Comparison of ENCODE assay signal across 23 cellular contexts in the genomic region with DNA sequence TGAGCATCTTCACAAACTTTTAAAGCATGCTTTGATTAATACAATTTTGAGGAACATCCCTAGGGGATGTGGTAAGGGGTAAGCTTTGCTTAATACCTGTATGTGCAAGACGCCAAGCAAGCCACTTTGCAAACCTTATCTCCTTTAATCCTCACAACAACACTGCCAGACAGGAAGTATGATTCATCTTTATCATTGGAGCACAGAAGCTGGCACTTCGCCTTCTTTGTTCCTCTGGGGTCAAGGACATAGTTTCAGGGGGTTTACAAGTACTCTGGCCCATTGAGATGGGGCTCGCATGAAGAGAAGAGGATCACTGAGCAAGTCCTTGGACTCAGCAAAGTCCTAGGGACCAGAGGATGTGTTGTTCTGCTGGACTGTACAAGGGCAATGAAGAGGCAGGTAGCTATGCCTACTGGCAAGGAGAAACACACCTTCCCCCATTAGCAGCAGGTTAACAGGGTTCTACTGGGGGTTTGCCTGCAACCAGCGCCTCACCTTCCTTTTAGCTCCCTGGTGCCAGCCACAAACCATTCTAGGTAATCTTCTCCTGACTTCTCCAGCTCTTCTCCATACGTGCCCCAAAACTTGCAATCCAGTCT. TPM values are rescaled to one million over a fixed set of nuclear protein-coding genes. Genes with fewer than 3 reads are reported as not detected.
DNase-seq lines count a peak whose midpoint lies in the region; ATAC-seq and TF ChIP-seq lines count a peak whose summit lies in the region.
"Had no signal": no experiment of that assay in that cellular context is flagged by ENCODE, and none has a peak within 500 bp of the region (broad histone marks: within the 10 kb centered on the region; RNA-seq: fewer than 3 reads in every experiment).

No MANE protein-coding gene starts in this region.

- peaks cover 3% of the 10 kb centered on the region for H3K36me3 ChIP-seq in CD4-positive, CD25-positive, alpha-beta regulatory T cell (ENCODE audit: control insufficient read depth, insufficient read depth, low read length)
- H3K36me3 ChIP-seq in HCT116 (ENCODE audit: control insufficient read depth in 1 of 2, insufficient read depth in 2 of 2, low read length in 2 of 2) (no peaks in the 10 kb centered on the region), uterus (no peaks in the 10 kb centered on the region)
- H3K36me3 ChIP-seq: esophagus muscularis mucosa, MG63, spleen, upper lobe of right lung had no signal

- no peak overlapping the region for H3K9ac ChIP-seq in HCT116 (ENCODE audit: low read length)

- H3K27me3 Mint-ChIP-seq in CD4-positive, CD25-positive, alpha-beta regulatory T cell = no peaks in the 10 kb centered on the region
- H3K27me3 Mint-ChIP-seq: activated CD8-positive, alpha-beta memory T cell treated with anti-CD3 and anti-CD28 coated beads, Interleukin-2, amount 10 ng/mL, durations not matched to agents 7 days and 5 days had no signal

- no peaks in the 10 kb centered on the region for H3K36me3 Mint-ChIP-seq in CD4-positive, CD25-positive, alpha-beta regulatory T cell
- H3K36me3 Mint-ChIP-seq: activated CD8-positive, alpha-beta memory T cell treated with anti-CD3 and anti-CD28 coated beads, Interleukin-2, amount 10 ng/mL, durations not matched to agents 7 days and 5 days had no signal

- no peaks in the 10 kb centered on the region for H3K9me3 ChIP-seq in CD4-positive, CD25-positive, alpha-beta regulatory T cell (ENCODE audit: control insufficient read depth in 2 of 2, low read length in 2 of 2)
- H3K9me3 ChIP-seq in HCT116 (ENCODE audit: control insufficient read depth in 1 of 2, insufficient read depth in 1 of 2, low read depth in 1 of 2, low read length in 2 of 2) (no peaks in the 10 kb centered on the region; a peak in 1 of 4 replicates), uterus (no peaks in the 10 kb centered on the region)
- H3K9me3 ChIP-seq: esophagus muscularis mucosa, MG63, upper lobe of right lung had no signal

- peak overlapping the region in 2 of 3 donors; percentile 39 to 72 for H3K27ac Mint-ChIP-seq in CD4-positive, CD25-positive, alpha-beta regulatory T cell
- H3K27ac Mint-ChIP-seq: activated CD8-positive, alpha-beta memory T cell treated with anti-CD3 and anti-CD28 coated beads, Interleukin-2, amount 10 ng/mL, durations not matched to agents 7 days and 5 days had no signal

- DNase-seq in CD4-positive, CD25-positive, alpha-beta regulatory T cell = no peak
- peak; percentile 34 for DNase-seq in HCT116 (ENCODE audit: low read depth, low spot score)
- peak; percentile 46 for DNase-seq in fibroblast of pulmonary artery (ENCODE audit: low read depth)
- no peak for DNase-seq in SW480 (ENCODE audit: low spot score)
- no peak for DNase-seq in uterus
- DNase-seq in activated CD4-positive, CD25-positive, alpha-beta regulatory T cell treated with anti-CD3 and anti-CD28 coated beads, Interleukin-2, amount 50 U/mL, for 72 hours = no peak
- DNase-seq: activated CD4-positive, CD25-positive, alpha-beta regulatory T cell; activated CD8-positive, alpha-beta memory T cell treated with anti-CD3 and anti-CD28 coated beads, Interleukin-2, amount 10 ng/mL, durations not matched to agents 7 days and 5 days; activated gamma-delta T cell treated with Interleukin-2 at 50 U/mL for 16 hours; aorta; cortex of kidney; MG63; NCI-H2081; NCI-H526 treated with DMSO at 0.1 percent for 48 hours; spleen; stimulated activated naive CD4-positive, alpha-beta T cell; upper lobe of right lung had no signal

- ATAC-seq in CD4-positive, CD25-positive, alpha-beta regulatory T cell (ENCODE audit: low read depth in 2 of 2) = peak in 1 of 2 donors; percentile 31
- ATAC-seq in HCT116 (peak; percentile 52), SK-N-SH treated with all-trans-retinoic acid at 6 μM for 48 hours (peak; percentile 47), HG03139 (IDR thresholded peaks at IDR 0.05; ENCODE audit: unreplicated experiment) (no peak)
- ATAC-seq: activated CD8-positive, alpha-beta memory T cell treated with anti-CD3 and anti-CD28 coated beads, Interleukin-2, amount 10 ng/mL, durations not matched to agents 7 days and 5 days; left lobe of liver; Panc1; upper lobe of right lung had no signal

- no peaks in the 10 kb centered on the region for H3K27me3 ChIP-seq in CD4-positive, CD25-positive, alpha-beta regulatory T cell (ENCODE audit: control insufficient read depth, insufficient read depth, low read length)
- H3K27me3 ChIP-seq in HCT116 (ENCODE audit: insufficient read depth, low read length) = no peaks in the 10 kb centered on the region
- peaks cover 0 to 3% of the 10 kb centered on the region in 2 donors for H3K27me3 ChIP-seq in uterus
- H3K27me3 ChIP-seq: esophagus muscularis mucosa, MG63, spleen, upper lobe of right lung had no signal

- H3K79me2 ChIP-seq in HCT116 (ENCODE audit: insufficient read depth, low read length) = no peaks in the 10 kb centered on the region

- no peak for TF ChIP-seq RAD21 in HCT116 (IDR thresholded peaks at IDR 0.05; ENCODE audit: low read depth)

- BruUV-seq in HCT116 (replicated peaks; lab: Mats Ljungman, UMichigan) = no TSS peak

- no peak overlapping the region for H3K4me3 Mint-ChIP-seq in CD4-positive, CD25-positive, alpha-beta regulatory T cell
- H3K4me3 Mint-ChIP-seq: activated CD8-positive, alpha-beta memory T cell treated with anti-CD3 and anti-CD28 coated beads, Interleukin-2, amount 10 ng/mL, durations not matched to agents 7 days and 5 days had no signal

- no peak overlapping the region for H3K27ac ChIP-seq in CD4-positive, CD25-positive, alpha-beta regulatory T cell (ENCODE audit: insufficient read depth, low read length, poor library complexity, severe bottlenecking)
- peak overlapping the region; percentile 78 for H3K27ac ChIP-seq in HCT116 (ENCODE audit: low read depth, low read length)
- H3K27ac ChIP-seq in uterus = no peak overlapping the region
- H3K27ac ChIP-seq: esophagus muscularis mucosa, spleen, upper lobe of right lung had no signal

- TF ChIP-seq POLR2A in HCT116 (IDR thresholded peaks at IDR 0.05; ENCODE audit: borderline replicate concordance, extremely low read depth, insufficient read depth, insufficient read length) (no peak), uterus (IDR thresholded peaks at IDR 0.05) (no peak)

- TF ChIP-seq CTCF in HCT116 (IDR thresholded peaks at IDR 0.05 in 2 of 3, conservative IDR thresholded peaks at IDR 0.05 in 1 of 3; ENCODE audit: borderline replicate concordance in 1 of 3, insufficient read depth in 1 of 3, low read depth in 2 of 3, low read length in 2 of 3) (no peak), fibroblast of pulmonary artery (IDR thresholded peaks at IDR 0.05; ENCODE audit: low read length, missing control alignments) (no peak), uterus (IDR thresholded peaks at IDR 0.05) (no peak)

- peaks cover 0 to 3% (median 0%) of the 10 kb centered on the region in 7 donors for H3K9me3 Mint-ChIP-seq in CD4-positive, CD25-positive, alpha-beta regulatory T cell

- H4K20me1 ChIP-seq in HCT116 (ENCODE audit: insufficient read depth) = no peaks in the 10 kb centered on the region

- no peaks in the 10 kb centered on the region for H3K9me2 ChIP-seq in HCT116 (ENCODE audit: insufficient read depth)

- CTCF ChIA-PET in HCT116 (lab: Charles Lee) = interaction anchor here (1.2 kb wide), 1 partner anchor 255 kb away, joined by 3 read pairs; no protein-coding TSS in a partner anchor

- H3K4me1 ChIP-seq in CD4-positive, CD25-positive, alpha-beta regulatory T cell (ENCODE audit: control insufficient read depth, insufficient read depth, low read length, poor library complexity, severe bottlenecking) = no peaks in the 10 kb centered on the region
- H3K4me1 ChIP-seq in HCT116 (ENCODE audit: control insufficient read depth in 1 of 2, insufficient read depth in 2 of 2, low read length in 2 of 2) (peaks cover 58 to 59% of the 10 kb centered on the region in 2 experiments), uterus (no peaks in the 10 kb centered on the region)
- H3K4me1 ChIP-seq: esophagus muscularis mucosa, spleen, upper lobe of right lung had no signal

- H3K4me1 Mint-ChIP-seq in CD4-positive, CD25-positive, alpha-beta regulatory T cell = peaks cover 6 to 26% (median 12%) of the 10 kb centered on the region in 4 donors

- POLR2A ChIA-PET in HCT116 (lab: Charles Lee) = interaction anchor here (0.6 to 2.9 kb wide), 2 partner anchors 8 to 166 kb away, joined by 3 to 13 read pairs; no protein-coding TSS in a partner anchor

- intact Hi-C loops in HCT116 (cut with micrococcal nuclease) (no loop called here), uterus (cut with DNase I; ENCODE audit: low total_unique reads) (no loop called here)

- peak overlapping the region; percentile 53 for H2AFZ ChIP-seq in HCT116 (ENCODE audit: low read depth, low read length, poor library complexity, severe bottlenecking)

- RAD21 ChIA-PET in HCT116 (lab: Charles Lee; ENCODE audit: low non-redundant PET in 1 of 2, low total read pairs in 2 of 2, uncharacterized antibody in 2 of 2, unreplicated experiment in 2 of 2) = interaction anchor here in 1 of 2 experiments (0.6 kb wide), 1 partner anchor 8 kb away, joined by 3 read pairs; no protein-coding TSS in a partner anchor

- no peak overlapping the region for H3K4me3 ChIP-seq in CD4-positive, CD25-positive, alpha-beta regulatory T cell (ENCODE audit: low read depth, low read length)
- H3K4me3 ChIP-seq in HCT116 (replicated peaks in 1 of 2; ENCODE audit: low read depth in 1 of 2, low read length in 2 of 2) (peak overlapping the region in 1 of 2 experiments; percentile 15; a peak in 1 of 4 replicates), fibroblast of pulmonary artery (replicated peaks; ENCODE audit: low read depth, low read length) (no peak overlapping the region), uterus (no peak overlapping the region)
- H3K4me3 ChIP-seq: esophagus muscularis mucosa, MG63, spleen, upper lobe of right lung had no signal

- H3K4me2 ChIP-seq in HCT116 (ENCODE audit: low read length) = peak overlapping the region; percentile 64

TF ChIP-seq in HCT116, 20 proteins besides CTCF, POLR2A, EP300 and RAD21 (continues in another document):
- TF ChIP-seq SP1 (IDR thresholded peaks at IDR 0.05; ENCODE audit: low read depth) (peak; percentile 82), ELF1 (IDR thresholded peaks at IDR 0.05; ENCODE audit: borderline replicate concordance, low read depth) (no peak), YY1 (IDR thresholded peaks at IDR 0.05; ENCODE audit: extremely low read depth, insufficient replicate concordance, low read depth, low read length) (no peak), TCF7L2 (IDR thresholded peaks at IDR 0.05; ENCODE audit: borderline replicate concordance, extremely low read depth, insufficient read depth, insufficient read length) (peak; percentile 99)

TF ChIP-seq in SK-N-SH treated with all-trans-retinoic acid at 6 μM for 48 hours, 23 proteins besides CTCF, POLR2A, EP300 and RAD21 (continues in another document):
- TF ChIP-seq SNAI2 (CRISPR knock-in tag; IDR thresholded peaks at IDR 0.05) = no peak
- TF ChIP-seq ZNF565 (CRISPR knock-in tag; conservative IDR thresholded peaks at IDR 0.05; ENCODE audit: low read depth) = no peak
- no peak for TF ChIP-seq GLIS3 (CRISPR knock-in tag; IDR thresholded peaks at IDR 0.05)
- TF ChIP-seq ZFP3 (CRISPR knock-in tag; IDR thresholded peaks at IDR 0.05) = no peak

RNA-seq across cellular contexts. Expression of gene TMEM244, which starts 8.8 kb away (rescaled TPM):
- 1.1 TPM for total RNA-seq in CD4-positive, CD25-positive, alpha-beta regulatory T cell
- 1 to 10 TPM; 3.4 to 6.1 (median 4.8) TPM for polyA plus RNA-seq in CD4-positive, CD25-positive, alpha-beta regulatory T cell
- total RNA-seq in HCT116 (2021; ENCODE audit: unreplicated experiment) (not detected), uterus (not detected)
- not detected in 2 replicates for polyA plus RNA-seq in HCT116 (2012)
- total RNA-seq: aorta, esophagus muscularis mucosa, left lobe of liver, omental fat pad, spleen, upper lobe of right lung had no signal
- polyA plus RNA-seq: aorta, spleen had no signal

Comparison
In these comparisons a context has a peak if more than half of its experiments do, and no peak if none do; other contexts are left out.
1. DNase-seq: peak in HCT116 (single experiment) and fibroblast of pulmonary artery (single experiment); none in CD4-positive, CD25-positive, alpha-beta regulatory T cell (0 of 3), SW480 (single experiment), uterus (0 of 2) and activated CD4-positive, CD25-positive, alpha-beta regulatory T cell treated with anti-CD3 and anti-CD28 coated beads, Interleukin-2, amount 50 U/mL, for 72 hours (single experiment).